3 cellular contexts compared by ENCODE assay signal in genomic region chr2:188298937-188299371, GRCh38.
A peak's percentile ranks its signal among the peaks of the same experiment; 100 is the strongest.
TF ChIP-seq lines count a peak whose summit lies in the region.
"Not testable (repeated sequence)": the region's sequence is repeated elsewhere in the genome, so short reads cannot be mapped to it uniquely, and the experiment has no call there.

No MANE protein-coding gene starts in this region.

TF ChIP-seq in A549, 52 proteins besides CTCF, POLR2A, EP300 and RAD21:
- TF ChIP-seq USF2 (IDR thresholded peaks at IDR 0.05), result peak; percentile 86
- peak; percentile 38 for TF ChIP-seq MAFK (IDR thresholded peaks at IDR 0.05; ENCODE audit: partially characterized antibody)
- peak; percentile 67 for TF ChIP-seq FOSL2 (IDR thresholded peaks at IDR 0.05)
- peak; percentile 91 for TF ChIP-seq FOSL2 (CRISPR knock-in tag; IDR thresholded peaks at IDR 0.05)
- peak; percentile 79 for TF ChIP-seq JUNB (IDR thresholded peaks at IDR 0.05)
- 0 out of 2 replicates have a peak, but pooled peaks have one; percentile 27 for TF ChIP-seq NFE2L2 (conservative IDR thresholded peaks at IDR 0.05; ENCODE audit: low read length)
- peak; percentile 14; the same call in 1 of the 2 replicates for TF ChIP-seq HES2 (IDR thresholded peaks at IDR 0.05)

TF ChIP-seq in HCT116, 20 proteins besides CTCF, POLR2A, EP300 and RAD21:
- peak; percentile 51 for TF ChIP-seq POLR2AphosphoS5 (IDR thresholded peaks at IDR 0.05; ENCODE audit: low read depth, low read length)
- TF ChIP-seq CBX3 (IDR thresholded peaks at IDR 0.05; ENCODE audit: low read depth), result peak; percentile 99; the same call in 1 of the 2 replicates
- TF ChIP-seq ATF3 (IDR thresholded peaks at IDR 0.05), result peak; percentile 79; the same call in 1 of the 2 replicates
- peak; percentile 22; the same call in 1 of the 2 replicates for TF ChIP-seq CEBPB (IDR thresholded peaks at IDR 0.05; ENCODE audit: low read depth)
- peak; percentile 86 for TF ChIP-seq SP1 (IDR thresholded peaks at IDR 0.05; ENCODE audit: low read depth)
- TF ChIP-seq TCF7L2 (IDR thresholded peaks at IDR 0.05; ENCODE audit: borderline replicate concordance, extremely low read depth, insufficient read depth, insufficient read length), result peak; percentile 23
- TF ChIP-seq MAX (IDR thresholded peaks at IDR 0.05), result peak; percentile 86
- TF ChIP-seq SRF (IDR thresholded peaks at IDR 0.05; ENCODE audit: low read depth), result peak; percentile 74
- peak; percentile 87; the same call in 1 of the 2 replicates for TF ChIP-seq SIN3A (IDR thresholded peaks at IDR 0.05; ENCODE audit: low read depth)
- peak; percentile 97 for TF ChIP-seq FOSL1 (IDR thresholded peaks at IDR 0.05; ENCODE audit: low read depth)
- peak; percentile 94 for TF ChIP-seq JUND (IDR thresholded peaks at IDR 0.05)

TF ChIP-seq in HepG2, 621 proteins besides CTCF, POLR2A, EP300 and RAD21:
- TF ChIP-seq FOSL2 (CRISPR knock-in tag; IDR thresholded peaks at IDR 0.05) (peak; percentile 38), NONO (IDR thresholded peaks at IDR 0.05) (0 out of 2 replicates have a peak, but pooled peaks have one; percentile 26)
- not testable (repeated sequence) for TF ChIP-seq NONO (CRISPR knock-in tag; conservative IDR thresholded peaks at IDR 0.05)
